Comparison of ENCODE assay signal across 9 cellular contexts in the genomic region with DNA sequence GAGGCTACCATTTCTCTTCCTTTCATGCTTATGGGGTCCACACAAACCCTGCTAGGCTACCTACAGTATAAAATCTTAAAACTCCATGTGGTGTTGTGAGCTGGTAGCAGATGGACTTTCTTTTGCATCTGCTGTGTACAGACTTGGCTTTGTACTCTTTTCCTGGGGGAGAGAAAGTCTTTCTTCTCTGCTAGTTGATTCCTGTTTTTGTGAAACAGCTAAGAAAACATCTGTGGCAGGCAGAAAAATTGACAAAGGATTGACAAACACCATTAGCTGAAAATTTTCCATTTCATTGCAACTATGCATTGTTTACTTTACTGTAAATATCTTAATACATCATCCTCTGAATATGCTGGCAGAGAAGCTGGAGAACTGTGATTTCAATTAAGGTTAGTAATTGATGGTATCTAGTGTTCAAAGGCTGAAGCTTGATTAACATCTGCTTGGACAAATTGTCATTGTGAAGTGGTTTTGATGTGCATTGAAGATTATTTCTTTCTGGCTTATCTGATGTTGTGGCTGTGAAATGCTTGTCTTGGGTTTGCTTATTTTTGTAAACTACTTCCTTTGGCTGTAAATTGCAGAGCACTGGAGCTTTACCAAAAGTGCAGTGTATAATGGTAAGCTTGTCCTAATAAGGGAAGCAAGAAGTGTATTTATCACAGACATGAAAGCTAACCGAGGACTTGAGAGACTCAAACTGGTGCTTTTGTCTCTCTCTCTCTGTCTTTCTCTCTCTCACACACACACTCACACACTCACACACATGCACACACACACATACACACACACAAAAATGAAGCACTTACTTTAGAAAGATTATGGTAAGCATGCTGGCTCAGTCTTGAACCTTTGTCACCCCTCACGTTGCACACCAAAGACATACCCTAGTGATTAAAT. TPM values are rescaled to one million over a fixed set of nuclear protein-coding genes. Genes with fewer than 3 reads are reported as not detected.
DNase-seq lines count a peak whose midpoint lies in the region; ATAC-seq, FAIRE-seq and TF ChIP-seq lines count a peak whose summit lies in the region.
"Had no signal": no experiment of that assay in that cellular context is flagged by ENCODE, and none has a peak within 500 bp of the region (broad histone marks: within the 10 kb centered on the region; RNA-seq: fewer than 3 reads in every experiment).

FOXP2 (plus strand) TSS at position 665 of the 903 bp plus-strand sequence. CDS start 11,697 bp downstream, outside the sequence.

- H3K4me3 Mint-ChIP-seq in chondrocyte (ENCODE audit: unreplicated experiment), result no peak within 1 kb of the TSS
- H3K4me3 Mint-ChIP-seq: CD4-positive, alpha-beta memory T cell had no signal

- no peak within 1 kb of the TSS for H3K27ac Mint-ChIP-seq in chondrocyte (ENCODE audit: unreplicated experiment)
- no peak within 1 kb of the TSS for H3K27ac Mint-ChIP-seq in activated naive CD4-positive, alpha-beta T cell treated with anti-CD3 and anti-CD28 coated beads, Interleukin-2, amount 50 U/mL, for 72 hours
- H3K27ac Mint-ChIP-seq: CD4-positive, alpha-beta memory T cell had no signal

- H4K5ac ChIP-seq in mesendoderm (ENCODE audit: low read length), result no peak within 1 kb of the TSS

- H3K27me3 ChIP-seq in mesendoderm (ENCODE audit: insufficient read depth, low read length, poor library complexity), result no peaks in the 10 kb centered on the region

- H3K27ac ChIP-seq in A549, result no peak within 1 kb of the TSS
- no peak within 1 kb of the TSS for H3K27ac ChIP-seq in mesendoderm (ENCODE audit: low read depth, low read length)

- H3K4me3 ChIP-seq in A549, result no peak within 1 kb of the TSS
- H3K4me3 ChIP-seq in mesendoderm (ENCODE audit: low read length), result no peak within 1 kb of the TSS

- no peaks in the 10 kb centered on the region for H3K79me1 ChIP-seq in mesendoderm (ENCODE audit: low read length)

- no peak within 1 kb of the TSS for H3K4ac ChIP-seq in mesendoderm (ENCODE audit: low read depth, low read length)

- H3K36me3 ChIP-seq in mesendoderm (ENCODE audit: control insufficient read depth, insufficient read depth, low read length), result no peaks in the 10 kb centered on the region

- H3K4me1 ChIP-seq in A549 (peaks cover 17% of the 10 kb centered on the region), mesendoderm (ENCODE audit: control insufficient read depth, low read depth, low read length) (peaks cover 11% of the 10 kb centered on the region)

- no peak for TF ChIP-seq EP300 in A549 (IDR thresholded peaks at IDR 0.05)

- no peak for FAIRE-seq in A549 (lab: Jason Lieb, UNC)

- H3K27me3 Mint-ChIP-seq in chondrocyte (ENCODE audit: low read depth), result no peaks in the 10 kb centered on the region

- H2AK5ac ChIP-seq in mesendoderm (ENCODE audit: low read length), result no peak within 1 kb of the TSS

- POLR2A ChIA-PET in A549 (lab: Yijun Ruan, JAX), result no interaction called here

- ATAC-seq in A549 (peak in 1 of 2 experiments; percentile 35; a peak in 2 of 6 replicates), HG03354 (IDR thresholded peaks at IDR 0.05; ENCODE audit: poor library complexity, severe bottlenecking, unreplicated experiment) (no peak), HG02759 (IDR thresholded peaks at IDR 0.05; ENCODE audit: unreplicated experiment) (no peak), GM21576 (IDR thresholded peaks at IDR 0.05; ENCODE audit: unreplicated experiment) (no peak)
- no peak for ATAC-seq in activated naive CD4-positive, alpha-beta T cell treated with anti-CD3 and anti-CD28 coated beads, Interleukin-2, amount 50 U/mL, for 72 hours

- no peaks in the 10 kb centered on the region for H3K79me2 ChIP-seq in mesendoderm (ENCODE audit: control insufficient read depth, insufficient read depth, low read length)

- H3K23ac ChIP-seq in mesendoderm (ENCODE audit: low read length), result no peak within 1 kb of the TSS

- DNase-seq in A549 (ENCODE audit: low read depth in 1 of 2, low spot score in 1 of 2) (peak in 1 of 2 experiments; percentile 21), NCI-H1694 treated with DMSO at 0.1 percent for 48 hours (lab: John Stamatoyannopoulos, UW) (peak; percentile 87), chondrocyte (ENCODE audit: low spot score) (no peak), mesendoderm (peak; percentile 48)
- no peak for DNase-seq in activated naive CD4-positive, alpha-beta T cell treated with anti-CD3 and anti-CD28 coated beads, Interleukin-2, amount 50 U/mL, for 72 hours (ENCODE audit: low spot score in 2 of 2)

- peak within 1 kb of the TSS; percentile 66 for H3K56ac ChIP-seq in mesendoderm (ENCODE audit: low read length)

- TF ChIP-seq CTCF in A549 (IDR thresholded peaks at IDR 0.05) (no peak), chondrocyte (IDR thresholded peaks at IDR 0.05) (no peak)

- TF ChIP-seq POLR2A in A549 (IDR thresholded peaks at IDR 0.05; ENCODE audit: low read length), result no peak

- H3K9me3 ChIP-seq in A549, result no peaks in the 10 kb centered on the region

- H3K9ac ChIP-seq in mesendoderm (ENCODE audit: low read length), result no peak within 1 kb of the TSS

- H3K4me2 ChIP-seq in A549 (peak within 1 kb of the TSS; percentile 40), mesendoderm (ENCODE audit: low read length) (no peak within 1 kb of the TSS)

- H2BK120ac ChIP-seq in mesendoderm (ENCODE audit: low read depth, low read length), result no peak within 1 kb of the TSS

- CTCF ChIA-PET in A549 (lab: Yijun Ruan, JAX), result no interaction called here

- H3K18ac ChIP-seq in mesendoderm (ENCODE audit: low read length), result peak within 1 kb of the TSS; percentile 84

- WGBS in A549 (ENCODE audit: missing lambda C conversion rate), result 12% methylated on average over 2 of the region's 2 CpGs
- no CpG with 5 or more reads among the region's 2 CpGs for WGBS in mesendoderm (ENCODE audit: extremely low coverage, insufficient coverage, low lambda C conversion rate)

- peaks cover 15% of the 10 kb centered on the region for H3K4me1 Mint-ChIP-seq in chondrocyte (ENCODE audit: low read depth)
- H3K4me1 Mint-ChIP-seq: CD4-positive, alpha-beta memory T cell had no signal

- no peaks in the 10 kb centered on the region for H3K9me3 Mint-ChIP-seq in chondrocyte (ENCODE audit: low read depth)
- H3K9me3 Mint-ChIP-seq in activated naive CD4-positive, alpha-beta T cell treated with anti-CD3 and anti-CD28 coated beads, Interleukin-2, amount 50 U/mL, for 72 hours, result no peaks in the 10 kb centered on the region
- H3K9me3 Mint-ChIP-seq: CD4-positive, alpha-beta memory T cell had no signal

- TF ChIP-seq RAD21 in A549 (conservative IDR thresholded peaks at IDR 0.05 in 1 of 2, IDR thresholded peaks at IDR 0.05 in 1 of 2), result no peak

- H2BK15ac ChIP-seq in mesendoderm (replicated peaks; ENCODE audit: low read depth), result no peak within 1 kb of the TSS

- H2BK5ac ChIP-seq in mesendoderm (ENCODE audit: low read length), result no peak within 1 kb of the TSS

- H3K36me3 Mint-ChIP-seq in chondrocyte (ENCODE audit: low read depth), result no peaks in the 10 kb centered on the region
- no peaks in the 10 kb centered on the region for H3K36me3 Mint-ChIP-seq in activated naive CD4-positive, alpha-beta T cell treated with anti-CD3 and anti-CD28 coated beads, Interleukin-2, amount 50 U/mL, for 72 hours
- H3K36me3 Mint-ChIP-seq: CD4-positive, alpha-beta memory T cell had no signal

- H4K8ac ChIP-seq in mesendoderm (ENCODE audit: low read depth, low read length), result peak within 1 kb of the TSS; percentile 93

TF ChIP-seq in A549, 52 proteins besides CTCF, POLR2A, EP300 and RAD21:
- TF ChIP-seq HOXB13 (CRISPR knock-in tag; IDR thresholded peaks at IDR 0.05; ENCODE audit: low read depth) (no peak), RCOR1 (IDR thresholded peaks at IDR 0.05; ENCODE audit: low read depth, low read length) (no peak), ZSCAN20 (CRISPR knock-in tag; IDR thresholded peaks at IDR 0.05) (no peak), REST (IDR thresholded peaks at IDR 0.05) (no peak), TFCP2L1 (CRISPR knock-in tag; IDR thresholded peaks at IDR 0.05) (no peak), ESRRA (IDR thresholded peaks at IDR 0.05; ENCODE audit: borderline replicate concordance, low read length) (no peak), KDM5A (IDR thresholded peaks at IDR 0.05) (no peak)

RNA-seq across cellular contexts. Expression of gene FOXP2, which starts in this region (rescaled TPM):
- polyA plus RNA-seq in A549 (2011; rRNA removed) (0.05 and 0.12 TPM in 2 replicates), A549 (2017; fragmentation: RNase III; extraction: RNeasy Plus Mini Kit Qiagen cat#74134 plus additional on column Dnase treatment) (not detected in 3 replicates)
- not detected in 2 replicates for polyA plus RNA-seq in A549 (2012; cell fraction: cytosol; rRNA removed)
- polyA plus RNA-seq in A549 (2012; cell fraction: nucleus; rRNA removed), result not detected in 2 replicates
- polyA minus RNA-seq in A549 (2011; rRNA and poly(A)+ RNA removed), result 0.44 and 0.50 TPM in 2 replicates
- total RNA-seq in chondrocyte, result 12.1 to 23.1 TPM (median 12.8 TPM) in 3 replicates
- 0.14 TPM for polyA plus RNA-seq in mesendoderm (2013, experiment 1 of 2)
- polyA plus RNA-seq in mesendoderm (2013, experiment 2 of 2), result 0.10 TPM
- not detected for total RNA-seq in activated naive CD4-positive, alpha-beta T cell treated with anti-CD3 and anti-CD28 coated beads, Interleukin-2, amount 50 U/mL, for 72 hours
- total RNA-seq: CD4-positive, alpha-beta memory T cell had no signal
- polyA plus RNA-seq: CD4-positive, alpha-beta memory T cell had no signal

Comparison
In these comparisons a context has a peak if more than half of its experiments do, and no peak if none do; other contexts are left out.
1. RNA of gene FOXP2 (total RNA-seq): 12.1 to 23.1 TPM in chondrocyte; not detected in activated naive CD4-positive, alpha-beta T cell treated with anti-CD3 and anti-CD28 coated beads, Interleukin-2, amount 50 U/mL, for 72 hours; every median in the first group is over 10 times any median in the second.
2. DNase-seq: peak in NCI-H1694 treated with DMSO at 0.1 percent for 48 hours (single experiment) and mesendoderm (single experiment); none in chondrocyte (single experiment) and activated naive CD4-positive, alpha-beta T cell treated with anti-CD3 and anti-CD28 coated beads, Interleukin-2, amount 50 U/mL, for 72 hours (0 of 2).